Comparison of ENCODE assay signal across 26 cellular contexts in the genomic region with DNA sequence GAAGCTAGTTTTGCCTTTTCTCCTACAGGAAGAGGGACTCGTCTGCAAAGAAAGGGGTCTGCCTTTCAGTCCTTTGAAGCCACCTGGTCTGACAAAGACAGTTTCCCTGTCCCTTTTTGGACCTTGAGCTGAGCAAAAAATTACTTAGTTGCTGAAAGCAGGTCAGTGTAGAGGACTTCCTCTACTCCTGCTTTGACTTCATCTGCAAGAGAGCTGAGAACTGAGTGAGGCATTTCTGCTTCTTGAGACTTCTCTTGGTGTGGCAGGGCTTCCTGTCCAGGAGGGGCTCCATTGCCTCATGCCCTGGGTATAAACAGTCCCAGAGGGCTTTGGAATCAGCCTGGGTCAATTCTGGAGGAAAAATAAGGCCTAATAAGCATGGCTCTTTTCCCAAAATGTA.
A peak's percentile ranks its signal among the peaks of the same experiment; 100 is the strongest.
DNase-seq lines count a peak whose midpoint lies in the region; ATAC-seq and TF ChIP-seq lines count a peak whose summit lies in the region.
"Had no signal": no experiment of that assay in that cellular context is flagged by ENCODE, and none has a peak within 500 bp of the region (broad histone marks: within the 10 kb centered on the region; RNA-seq: fewer than 3 reads in every experiment).

No MANE protein-coding gene starts in this region.

- no peak overlapping the region for H2BK15ac ChIP-seq in mesendoderm (replicated peaks; ENCODE audit: low read depth)

- no peak overlapping the region for H2BK120ac ChIP-seq in mesendoderm (ENCODE audit: low read depth, low read length)

- POLR2A ChIA-PET in OCI-LY7 (lab: Charles Lee) (interaction anchor here (0.6 to 0.7 kb wide), 4 partner anchors 8 to 1202 kb away, joined by 3 read pairs; no protein-coding TSS in a partner anchor), T-cell (lab: Charles Lee) (interaction anchor here (0.6 to 0.7 kb wide), 3 partner anchors 24 to 517 kb away, joined by 3 to 6 read pairs (median 5); no protein-coding TSS in a partner anchor)
- POLR2A ChIA-PET in naive thymus-derived CD4-positive, alpha-beta T cell (lab: Charles Lee): no interaction called here

- H2AK5ac ChIP-seq in mesendoderm (ENCODE audit: low read length): no peak overlapping the region

- H3K27ac ChIP-seq in BLaER1 (no peak overlapping the region), OCI-LY7 (ENCODE audit: low read depth, low read length, poor library complexity, severe bottlenecking) (peak overlapping the region; percentile 50), mesendoderm (ENCODE audit: low read depth, low read length) (no peak overlapping the region)
- no peak overlapping the region for H3K27ac ChIP-seq in naive thymus-derived CD4-positive, alpha-beta T cell (ENCODE audit: low read depth, low read length)
- H3K27ac ChIP-seq: esophagus muscularis mucosa, hepatocyte, neutrophil, PC-9, upper lobe of left lung had no signal

- peak; percentile 18 for DNase-seq in GM20000 (ENCODE audit: low spot score)
- peak; percentile 73 for DNase-seq in OCI-LY7 (ENCODE audit: low spot score)
- DNase-seq in naive thymus-derived CD4-positive, alpha-beta T cell: no peak
- no peak for DNase-seq in T-cell
- no peak for DNase-seq in mesendoderm
- no peak for DNase-seq in OCI-M2 (lab: John Stamatoyannopoulos, UW; ENCODE audit: unreplicated experiment)
- no peak for DNase-seq in nucleus accumbens (lab: John Stamatoyannopoulos, UW)
- DNase-seq: DMS79, foreskin melanocyte, H7, NCI-H1105 treated with DMSO at 0.1 percent for 48 hours, NCI-H2029, NCI-H2227 treated with DMSO at 0.1 percent for 48 hours, NCI-H748 treated with DMSO at 0.1 percent for 48 hours, PC-9, Right ventricle myocardium superior, small intestine, SW 1271, upper lobe of left lung had no signal

- H3K23ac ChIP-seq in mesendoderm (ENCODE audit: low read length): no peak overlapping the region

- TF ChIP-seq CTCF in GM20000 (IDR thresholded peaks at IDR 0.05; ENCODE audit: extremely low read depth, missing control alignments): no peak
- TF ChIP-seq CTCF in OCI-LY7 (conservative IDR thresholded peaks at IDR 0.05; ENCODE audit: low read length): no peak

- peaks cover 26% of the 10 kb centered on the region for H3K79me1 ChIP-seq in mesendoderm (ENCODE audit: low read length)

- H3K27ac Mint-ChIP-seq in naive thymus-derived CD4-positive, alpha-beta T cell: peak overlapping the region in 1 of 9 donors; percentile 73
- H3K27ac Mint-ChIP-seq in T-cell: no peak overlapping the region
- H3K27ac Mint-ChIP-seq: B cell had no signal

- H3K79me2 ChIP-seq in OCI-LY7 (ENCODE audit: insufficient read depth, low read depth, low read length): no peaks in the 10 kb centered on the region
- peaks cover 45% of the 10 kb centered on the region for H3K79me2 ChIP-seq in mesendoderm (ENCODE audit: control insufficient read depth, insufficient read depth, low read length)

- no peak overlapping the region for H2AFZ ChIP-seq in OCI-LY7 (ENCODE audit: low read length)
- H2AFZ ChIP-seq: hepatocyte, PC-9 had no signal

- H3K9ac ChIP-seq in BLaER1: no peak overlapping the region
- H3K9ac ChIP-seq in mesendoderm (ENCODE audit: low read length): no peak overlapping the region

- no peak overlapping the region for H2BK5ac ChIP-seq in mesendoderm (ENCODE audit: low read length)

- intact Hi-C loops in OCI-LY7 (cut with micrococcal nuclease; ENCODE audit: unreplicated experiment): loop anchor here (5.0 kb wide), 1 partner anchor 74 kb away; the partner anchor contains the start of gene ZNRF3
- intact Hi-C loops in naive thymus-derived CD4-positive, alpha-beta T cell (cut with micrococcal nuclease): loop anchor here (2.0 to 10.0 kb wide), 4 partner anchors 72 to 284 kb away; partner anchors contain the start of gene ZNRF3 (in 2 of the 2)

- H3K4me1 ChIP-seq in BLaER1: peaks cover 20% of the 10 kb centered on the region
- peaks cover 21% of the 10 kb centered on the region for H3K4me1 ChIP-seq in OCI-LY7 (ENCODE audit: insufficient read depth, low read length, poor library complexity, severe bottlenecking)
- peaks cover 15 to 20% of the 10 kb centered on the region in 2 donors for H3K4me1 ChIP-seq in naive thymus-derived CD4-positive, alpha-beta T cell (ENCODE audit: control insufficient read depth in 2 of 2, insufficient read depth in 2 of 2, low read length in 2 of 2)
- H3K4me1 ChIP-seq in mesendoderm (ENCODE audit: control insufficient read depth, low read depth, low read length): peaks cover 11% of the 10 kb centered on the region

- ATAC-seq in naive thymus-derived CD4-positive, alpha-beta T cell: no peak
- ATAC-seq in T-cell (replicated peaks in 1 of 4): no peak

- CTCF ChIA-PET in OCI-LY7 (lab: Charles Lee; ENCODE audit: unreplicated experiment): interaction anchor here (0.6 kb wide), 1 partner anchor 53 kb away, joined by 4 read pairs; no protein-coding TSS in a partner anchor
- CTCF ChIA-PET in naive thymus-derived CD4-positive, alpha-beta T cell (lab: Charles Lee): no interaction called here
- CTCF ChIA-PET in T-cell (lab: Charles Lee): interaction anchor here in 1 of 2 donors (0.6 kb wide), 1 partner anchor 121 kb away, joined by 7 read pairs; no protein-coding TSS in a partner anchor

- H3K9me2 ChIP-seq in OCI-LY7 (ENCODE audit: insufficient read depth, low read length): no peaks in the 10 kb centered on the region

- H3K4me2 ChIP-seq in BLaER1: peak overlapping the region; percentile 62
- peak overlapping the region; percentile 45 for H3K4me2 ChIP-seq in OCI-LY7 (ENCODE audit: low read length)
- no peak overlapping the region for H3K4me2 ChIP-seq in mesendoderm (ENCODE audit: low read length)
- H3K4me2 ChIP-seq: hepatocyte, PC-9 had no signal

- H3K56ac ChIP-seq in mesendoderm (ENCODE audit: low read length): no peak overlapping the region

- H3K4ac ChIP-seq in mesendoderm (ENCODE audit: low read depth, low read length): no peak overlapping the region

- H3K9me3 Mint-ChIP-seq in naive thymus-derived CD4-positive, alpha-beta T cell: peaks cover 0 to 3% (median 0%) of the 10 kb centered on the region in 11 donors
- no peaks in the 10 kb centered on the region for H3K9me3 Mint-ChIP-seq in T-cell
- H3K9me3 Mint-ChIP-seq: activated CD4-positive, alpha-beta memory T cell treated with anti-CD3 and anti-CD28 coated beads, Interleukin-2, amount 10 ng/mL, durations not matched to agents 7 days and 5 days; activated naive CD8-positive, alpha-beta T cell treated with anti-CD3 and anti-CD28 coated beads, Interleukin-2, amount 10 ng/mL, durations not matched to agents 7 days and 5 days had no signal

- H4K5ac ChIP-seq in mesendoderm (ENCODE audit: low read length): no peak overlapping the region

- H3K4me1 Mint-ChIP-seq in naive thymus-derived CD4-positive, alpha-beta T cell: peaks cover 13 to 25% (median 19%) of the 10 kb centered on the region in 7 donors
- H3K4me1 Mint-ChIP-seq in T-cell: peaks cover 19 to 20% (median 19%) of the 10 kb centered on the region in 3 donors

- WGBS in mesendoderm (ENCODE audit: extremely low coverage, insufficient coverage, low lambda C conversion rate): no CpG with 5 or more reads among the region's 1 CpG

- H4K20me1 ChIP-seq in BLaER1 (peaks cover 100% of the 10 kb centered on the region), OCI-LY7 (ENCODE audit: insufficient read depth, low read length) (no peaks in the 10 kb centered on the region)

- H3K18ac ChIP-seq in mesendoderm (ENCODE audit: low read length): no peak overlapping the region

- H4K8ac ChIP-seq in mesendoderm (ENCODE audit: low read depth, low read length): no peak overlapping the region

- H3K36me3 ChIP-seq in BLaER1 (peaks cover 12% of the 10 kb centered on the region), OCI-LY7 (ENCODE audit: insufficient read depth, low read length) (no peaks in the 10 kb centered on the region), mesendoderm (ENCODE audit: control insufficient read depth, insufficient read depth, low read length) (no peaks in the 10 kb centered on the region)
- no peaks in the 10 kb centered on the region for H3K36me3 ChIP-seq in naive thymus-derived CD4-positive, alpha-beta T cell (ENCODE audit: control insufficient read depth in 2 of 3, insufficient read depth in 3 of 3, low read length in 3 of 3)
- H3K36me3 ChIP-seq: esophagus muscularis mucosa, neutrophil, upper lobe of left lung had no signal

- H3K36me3 Mint-ChIP-seq in naive thymus-derived CD4-positive, alpha-beta T cell: peaks cover 0 to 5% (median 0%) of the 10 kb centered on the region in 5 donors
- H3K36me3 Mint-ChIP-seq in T-cell: no peaks in the 10 kb centered on the region

- no TSS peak for BruUV-seq in OCI-LY7 (replicated peaks; lab: Mats Ljungman, UMichigan)

- H3K27me3 ChIP-seq in BLaER1: peaks cover 43% of the 10 kb centered on the region
- H3K27me3 ChIP-seq in naive thymus-derived CD4-positive, alpha-beta T cell (ENCODE audit: control insufficient read depth in 2 of 2, insufficient read depth in 2 of 2, low read length in 2 of 2): peaks cover 2 to 40% of the 10 kb centered on the region in 2 donors
- H3K27me3 ChIP-seq in mesendoderm (ENCODE audit: insufficient read depth, low read length, poor library complexity): no peaks in the 10 kb centered on the region
- H3K27me3 ChIP-seq: esophagus muscularis mucosa, hepatocyte, upper lobe of left lung had no signal

- peak overlapping the region in 6 of 10 donors; percentile 12 to 94 (median 18) for H3K4me3 Mint-ChIP-seq in naive thymus-derived CD4-positive, alpha-beta T cell
- H3K4me3 Mint-ChIP-seq in T-cell: peak overlapping the region in 1 of 3 donors; percentile 73
- H3K4me3 Mint-ChIP-seq: B cell had no signal

- H3K4me3 ChIP-seq in BLaER1 (no peak overlapping the region), OCI-LY7 (ENCODE audit: low read depth, low read length, poor library complexity, severe bottlenecking) (no peak overlapping the region), mesendoderm (ENCODE audit: low read length) (no peak overlapping the region)
- H3K4me3 ChIP-seq in naive thymus-derived CD4-positive, alpha-beta T cell (ENCODE audit: low read length): no peak overlapping the region
- H3K4me3 ChIP-seq: esophagus muscularis mucosa, hepatocyte, PC-9, upper lobe of left lung had no signal

- H3K9me3 ChIP-seq in BLaER1 (no peaks in the 10 kb centered on the region; the same call in 1 of the 2 replicates), OCI-LY7 (ENCODE audit: low read length) (no peaks in the 10 kb centered on the region)
- no peaks in the 10 kb centered on the region for H3K9me3 ChIP-seq in naive thymus-derived CD4-positive, alpha-beta T cell (ENCODE audit: control insufficient read depth in 2 of 3, low read length in 3 of 3)
- H3K9me3 ChIP-seq: esophagus muscularis mucosa, neutrophil, upper lobe of left lung had no signal

- H3K27me3 Mint-ChIP-seq in naive thymus-derived CD4-positive, alpha-beta T cell: peaks cover 80 to 99% (median 93%) of the 10 kb centered on the region in 5 donors
- H3K27me3 Mint-ChIP-seq in T-cell: peaks cover 84 to 93% of the 10 kb centered on the region in 2 donors

Comparison
In these comparisons a context has a peak if more than half of its experiments do, and no peak if none do; other contexts are left out.
1. DNase-seq: peak in GM20000 (single experiment) and OCI-LY7 (single experiment); none in naive thymus-derived CD4-positive, alpha-beta T cell (0 of 9), T-cell (0 of 34), mesendoderm (single experiment), OCI-M2 (single experiment) and nucleus accumbens (0 of 56).